8 cellular contexts compared by ENCODE assay signal in the genomic region with DNA sequence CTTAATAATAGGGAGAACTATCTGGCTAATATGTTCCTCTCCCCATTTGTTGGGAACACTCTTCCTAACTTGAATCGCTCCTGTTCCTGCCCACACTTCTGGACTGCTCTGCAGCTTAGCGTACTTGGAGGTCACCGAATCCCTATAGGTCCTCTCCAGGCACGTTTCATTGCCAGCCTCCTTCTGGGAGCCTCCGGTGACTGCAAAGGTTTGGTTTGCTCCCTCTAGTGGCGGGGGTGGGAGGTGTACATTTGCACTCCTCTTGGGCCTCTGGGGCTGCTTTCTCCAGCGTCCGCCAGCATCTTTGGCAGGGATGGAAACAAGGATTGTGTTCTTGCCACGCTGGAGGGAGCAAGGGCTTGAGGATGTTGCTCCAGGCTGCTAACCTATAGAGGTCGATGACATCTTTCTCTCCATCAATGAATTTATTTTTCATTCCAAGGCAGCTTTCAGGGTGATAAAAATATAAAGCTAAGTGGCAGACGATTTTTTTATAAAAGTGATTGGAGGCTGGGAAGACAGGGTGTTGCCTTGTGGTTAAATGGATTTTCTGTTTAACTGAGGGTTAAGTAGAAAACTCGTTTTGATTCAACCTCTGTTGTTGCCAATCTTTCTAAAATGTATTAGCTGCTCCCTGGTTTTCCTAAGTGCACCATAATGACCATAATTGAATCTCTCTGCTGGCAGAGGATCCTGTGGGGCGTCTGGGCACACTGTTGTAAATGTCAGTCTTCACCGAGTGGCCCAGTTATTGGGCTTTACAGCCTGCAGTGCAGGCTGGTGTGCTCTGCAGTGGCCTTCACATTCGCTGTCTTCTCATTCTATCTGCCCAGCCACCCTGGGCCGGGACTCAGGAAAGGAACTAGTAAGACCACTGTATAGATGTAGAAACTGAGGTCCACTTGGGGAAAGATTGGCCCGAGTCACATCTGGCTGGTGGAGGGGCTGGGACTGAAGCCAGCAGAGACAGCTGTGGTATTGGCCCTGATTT. TPM values are rescaled to one million over a fixed set of nuclear protein-coding genes. Genes with fewer than 3 reads are reported as not detected.
DNase-seq lines count a peak whose midpoint lies in the region; ATAC-seq and TF ChIP-seq lines count a peak whose summit lies in the region.

No MANE protein-coding gene starts in this region.

- peaks cover 17% of the 10 kb centered on the region for H3K4me1 Mint-ChIP-seq in mesothelial cell of epicardium

- no peaks in the 10 kb centered on the region for H3K36me3 Mint-ChIP-seq in mesothelial cell of epicardium

- H3K27ac Mint-ChIP-seq in mesothelial cell of epicardium, result peak overlapping the region; percentile 7

- TF ChIP-seq CTCF in mesothelial cell of epicardium (IDR thresholded peaks at IDR 0.05; ENCODE audit: unreplicated experiment), result peak; percentile 63

- no peak overlapping the region for H3K4me3 Mint-ChIP-seq in mesothelial cell of epicardium

- no peaks in the 10 kb centered on the region for H3K9me3 Mint-ChIP-seq in mesothelial cell of epicardium

- no peak for ATAC-seq in HG02678 (IDR thresholded peaks at IDR 0.05; ENCODE audit: unreplicated experiment)

- peak; percentile 20 to 25 for DNase-seq in NOMO-1 (lab: John Stamatoyannopoulos, UW; ENCODE audit: unreplicated experiment in 2 of 2)
- no peak for DNase-seq in NOMO-1 treated with dmso at 0.1 percent for 144 hours (lab: John Stamatoyannopoulos, UW; ENCODE audit: unreplicated experiment)
- DNase-seq in NCI-H1694 (lab: John Stamatoyannopoulos, UW), result peak; percentile 70
- DNase-seq in activated CD4-positive, alpha-beta T cell treated with anti-CD3 and anti-CD28 coated beads for 1 hour, result peak; percentile 39
- peak; percentile 84 for DNase-seq in dermis blood vessel endothelial cell
- DNase-seq in mesothelial cell of epicardium (ENCODE audit: low spot score in 2 of 2, unreplicated experiment in 2 of 2), result peak in 1 of 2 experiments; percentile 37
- peak; percentile 17 to 52 for DNase-seq in stimulated activated CD8-positive, alpha-beta memory T cell treated with anti-CD3 and anti-CD28 coated beads, Interleukin-7, amount 100 ng/mL, for 48 hours (ENCODE audit: extremely low read depth in 1 of 2, low read depth in 1 of 2)

- no peaks in the 10 kb centered on the region for H3K27me3 Mint-ChIP-seq in mesothelial cell of epicardium (ENCODE audit: low read depth)

RNA-seq across cellular contexts. Expression of gene TSPAN18, which starts 48.9 kb away (rescaled TPM):
- total RNA-seq in dermis blood vessel endothelial cell, result 48.3 and 74.5 TPM in 2 replicates
- total RNA-seq in mesothelial cell of epicardium, result 45.4 to 51.3 TPM (median 47.4 TPM) in 3 replicates
